11 cellular contexts compared by ENCODE assay signal in genomic region chr6:154474636-154475428, GRCh38. TPM values are rescaled to one million over a fixed set of nuclear protein-coding genes. Genes with fewer than 3 reads are reported as not detected.
DNase-seq lines count a peak whose midpoint lies in the region; TF ChIP-seq lines count a peak whose summit lies in the region.
"Had no signal": no experiment of that assay in that cellular context is flagged by ENCODE, and none has a peak within 500 bp of the region (broad histone marks: within the 10 kb centered on the region; RNA-seq: fewer than 3 reads in every experiment).

No MANE protein-coding gene starts in this region.

- H3K27me3 ChIP-seq in SK-N-SH (ENCODE audit: insufficient read depth), result no peaks in the 10 kb centered on the region

- H3K4me1 ChIP-seq in SK-N-SH (ENCODE audit: control insufficient read depth in 1 of 2, insufficient read depth in 2 of 2, low read depth in 1 of 2, low read length in 1 of 2), result peaks cover 11 to 17% of the 10 kb centered on the region in 2 experiments; a peak in 3 of 4 replicates

- no peaks in the 10 kb centered on the region for H3K9me2 ChIP-seq in SK-N-SH

- TF ChIP-seq CTCF in SK-N-SH (IDR thresholded peaks at IDR 0.05) (no peak), fibroblast of pulmonary artery (IDR thresholded peaks at IDR 0.05; ENCODE audit: low read length, missing control alignments) (no peak)

- H3K9me3 ChIP-seq in SK-N-SH, result no peaks in the 10 kb centered on the region
- H3K9me3 ChIP-seq: lower lobe of right lung had no signal

- no peak overlapping the region for H2AFZ ChIP-seq in SK-N-SH (ENCODE audit: low read depth)

- H3K4me2 ChIP-seq in SK-N-SH, result no peak overlapping the region

- WGBS in SK-N-SH (ENCODE audit: low lambda C conversion rate), result 83% methylated on average over 12 of the region's 12 CpGs

- POLR2A ChIA-PET in SK-N-SH (lab: Yijun Ruan, JAX), result no interaction called here

- H3K9ac ChIP-seq in SK-N-SH, result no peak overlapping the region; the same call in 1 of the 2 replicates

- CTCF ChIA-PET in SK-N-SH (lab: Yijun Ruan, JAX), result interaction anchor here (0.7 kb wide), 1 partner anchor 46 kb away, joined by 3 read pairs; no protein-coding TSS in a partner anchor

- H3K79me2 ChIP-seq in SK-N-SH (ENCODE audit: insufficient read depth), result peaks cover 16% of the 10 kb centered on the region

- peak overlapping the region in 1 of 2 experiments; percentile 75; a peak in 2 of 4 replicates for H3K27ac ChIP-seq in SK-N-SH (ENCODE audit: low read depth in 2 of 2, low read length in 1 of 2)
- H3K27ac ChIP-seq: lower lobe of right lung had no signal

- H3F3A ChIP-seq in SK-N-SH (replicated peaks; ENCODE audit: insufficient read depth), result peaks cover 11% of the 10 kb centered on the region

- H4K20me1 ChIP-seq in SK-N-SH (ENCODE audit: insufficient read depth), result no peaks in the 10 kb centered on the region

- H3K4me3 ChIP-seq in SK-N-SH (ENCODE audit: low read depth in 2 of 2, low read length in 1 of 2), result no peak overlapping the region
- no peak overlapping the region for H3K4me3 ChIP-seq in fibroblast of pulmonary artery (replicated peaks; ENCODE audit: low read depth, low read length)
- H3K4me3 ChIP-seq: lower lobe of right lung had no signal

- H3K36me3 ChIP-seq in SK-N-SH (replicated peaks in 1 of 2; ENCODE audit: control insufficient read depth in 1 of 2, insufficient read depth in 2 of 2, low read length in 1 of 2), result no peaks in the 10 kb centered on the region
- H3K36me3 ChIP-seq: lower lobe of right lung had no signal

- 0 out of 4 replicates have a peak, but pooled peaks of 1 of the 2 experiments have one; percentile 16 for TF ChIP-seq EP300 in SK-N-SH (IDR thresholded peaks at IDR 0.05; ENCODE audit: borderline replicate concordance in 1 of 2, low read depth in 1 of 2, low read length in 1 of 2)

- DNase-seq in EL (peak; percentile 88), SK-N-SH (no peak), fibroblast of pulmonary artery (ENCODE audit: low read depth) (peak; percentile 75), renal cortical epithelial cell (ENCODE audit: low read depth) (peak; percentile 92), NCI-H345 treated with DMSO at 0.1 percent for 48 hours (lab: John Stamatoyannopoulos, UW; ENCODE audit: unreplicated experiment) (no peak), SKM-1 (lab: John Stamatoyannopoulos, UW; ENCODE audit: unreplicated experiment) (no peak), NCI-H1105 (lab: John Stamatoyannopoulos, UW) (no peak)
- DNase-seq in stimulated activated CD4-positive, alpha-beta T cell treated with anti-CD3 and anti-CD28 coated beads, Interleukin-4, amount 100 ng/mL, for 4 hours, result no peak
- DNase-seq: activated CD8-positive, alpha-beta memory T cell treated with anti-CD3 and anti-CD28 coated beads, Interleukin-2, amount 50 U/mL, for 4 hours; DMS153; lower lobe of right lung had no signal

- no peak for TF ChIP-seq RAD21 in SK-N-SH (IDR thresholded peaks at IDR 0.05; ENCODE audit: low read length)

TF ChIP-seq in SK-N-SH, 30 proteins besides CTCF, POLR2A, EP300 and RAD21:
- TF ChIP-seq MAX (IDR thresholded peaks at IDR 0.05; ENCODE audit: low read depth) (0 out of 2 replicates have a peak, but pooled peaks have one; percentile 14), IRF3 (IDR thresholded peaks at IDR 0.05; ENCODE audit: low read depth, low read length) (no peak), CHD2 (IDR thresholded peaks at IDR 0.05; ENCODE audit: low read length, partially characterized antibody) (no peak), TCF12 (IDR thresholded peaks at IDR 0.05) (peak; percentile 43), NFIC (IDR thresholded peaks at IDR 0.05; ENCODE audit: borderline replicate concordance) (peak; percentile 70), FOSL2 (IDR thresholded peaks at IDR 0.05; ENCODE audit: borderline replicate concordance, low read depth) (peak; percentile 70; the same call in 1 of the 2 replicates), JUND (IDR thresholded peaks at IDR 0.05) (peak; percentile 55)
- TF ChIP-seq, protein P1, sequence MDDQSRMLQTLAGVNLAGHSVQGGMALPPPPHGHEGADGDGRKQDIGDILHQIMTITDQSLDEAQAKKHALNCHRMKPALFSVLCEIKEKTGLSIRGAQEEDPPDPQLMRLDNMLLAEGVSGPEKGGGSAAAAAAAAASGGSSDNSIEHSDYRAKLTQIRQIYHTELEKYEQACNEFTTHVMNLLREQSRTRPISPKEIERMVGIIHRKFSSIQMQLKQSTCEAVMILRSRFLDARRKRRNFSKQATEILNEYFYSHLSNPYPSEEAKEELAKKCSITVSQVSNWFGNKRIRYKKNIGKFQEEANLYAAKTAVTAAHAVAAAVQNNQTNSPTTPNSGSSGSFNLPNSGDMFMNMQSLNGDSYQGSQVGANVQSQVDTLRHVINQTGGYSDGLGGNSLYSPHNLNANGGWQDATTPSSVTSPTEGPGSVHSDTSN (IDR thresholded peaks at IDR 0.05), result peak; percentile 55

RNA-seq across cellular contexts. Expression of gene CNKSR3, which starts 35.7 kb away (rescaled TPM):
- polyA plus RNA-seq in SK-N-SH (2012; rRNA removed), result 1.6 TPM in 2 replicates
- polyA plus RNA-seq in SK-N-SH (2012; cell fraction: cytosol; rRNA removed), result 2.4 and 2.5 TPM in 2 replicates
- polyA plus RNA-seq in SK-N-SH (2012; cell fraction: nucleus; rRNA removed), result 1.7 and 2.8 TPM in 2 replicates
- 14.9 and 39.6 TPM in 2 replicates for total RNA-seq in renal cortical epithelial cell

Comparison
In these comparisons a context has a peak if more than half of its experiments do, and no peak if none do; other contexts are left out.
1. DNase-seq: peak in EL (single experiment), fibroblast of pulmonary artery (single experiment) and renal cortical epithelial cell (single experiment); none in SK-N-SH (single experiment), NCI-H345 treated with DMSO at 0.1 percent for 48 hours (single experiment), SKM-1 (single experiment), NCI-H1105 (single experiment) and stimulated activated CD4-positive, alpha-beta T cell treated with anti-CD3 and anti-CD28 coated beads, Interleukin-4, amount 100 ng/mL, for 4 hours (0 of 2).